Comparison of ENCODE assay signal across 7 cellular contexts in genomic region chr17:4789701-4789950, GRCh38. TPM values are rescaled to one million over a fixed set of nuclear protein-coding genes. Genes with fewer than 3 reads are reported as not detected.
A peak's percentile ranks its signal among the peaks of the same experiment; 100 is the strongest.
DNase-seq lines count a peak whose midpoint lies in the region; ATAC-seq and TF ChIP-seq lines count a peak whose summit lies in the region.

No MANE protein-coding gene starts in this region.

- peak overlapping the region; percentile 65 for H3K4me3 ChIP-seq in fibroblast of pulmonary artery (replicated peaks; ENCODE audit: low read depth, low read length)
- peak overlapping the region; percentile 79 for H3K4me3 ChIP-seq in skeletal muscle satellite cell (ENCODE audit: low read length)

- DNase-seq in RWPE1 (ENCODE audit: low spot score) (peak; percentile 25), fibroblast of pulmonary artery (ENCODE audit: low read depth) (no peak), 8988T (no peak)
- DNase-seq in stimulated activated CD4-positive, alpha-beta T cell treated with anti-CD3 and anti-CD28 coated beads, Interleukin-1b, Interleukin-23, amount 100 ng/mL, for 48 hours: no peak
- no peak for DNase-seq in stimulated activated CD8-positive, alpha-beta memory T cell treated with anti-CD3 and anti-CD28 coated beads, Interleukin-4, amount 100 ng/mL, for 48 hours

- CTCF ChIA-PET in RWPE1 (lab: Yijun Ruan, JAX): interaction anchor here (0.6 to 2.2 kb wide), 26 partner anchors 11 to 604 kb away, joined by 3 to 19 read pairs (median 4); partner anchors contain the start of genes ARRB2, CHRNE, MED11 and PLD2

- H3K9me3 ChIP-seq in skeletal muscle satellite cell (replicated peaks; ENCODE audit: low read length): no peaks in the 10 kb centered on the region

- H3K9ac ChIP-seq in skeletal muscle satellite cell (ENCODE audit: low read depth, low read length): peak overlapping the region; percentile 80

- H3K27me3 ChIP-seq in skeletal muscle satellite cell (ENCODE audit: control insufficient read depth, insufficient read depth, low read length): peaks cover 11% of the 10 kb centered on the region

- POLR2A ChIA-PET in RWPE1 (lab: Yijun Ruan, JAX; ENCODE audit: low non-redundant PET): no interaction called here

- peaks cover 27% of the 10 kb centered on the region for H3K4me1 ChIP-seq in skeletal muscle satellite cell (ENCODE audit: control insufficient read depth, insufficient read depth, low read length)

- ATAC-seq in GM21717 (IDR thresholded peaks at IDR 0.05; ENCODE audit: unreplicated experiment): peak; percentile 27

- no peaks in the 10 kb centered on the region for H3K36me3 ChIP-seq in skeletal muscle satellite cell (ENCODE audit: insufficient read depth, low read length)

- H3K27ac ChIP-seq in RWPE1: peak overlapping the region; percentile 100

- TF ChIP-seq CTCF in RWPE1 (conservative IDR thresholded peaks at IDR 0.05; ENCODE audit: low read depth): no peak
- TF ChIP-seq CTCF in fibroblast of pulmonary artery (IDR thresholded peaks at IDR 0.05; ENCODE audit: low read length, missing control alignments): no peak

- H3K4me2 ChIP-seq in skeletal muscle satellite cell (ENCODE audit: low read length): peak overlapping the region; percentile 87

RNA-seq across cellular contexts. Expression of gene GLTPD2, which starts 0.9 kb away (rescaled TPM):
- total RNA-seq in skeletal muscle satellite cell (2012; rRNA removed): not detected in 2 replicates

RNA-seq across cellular contexts. Expression of gene VMO1, which starts 3.5 kb away (rescaled TPM):
- 1.0 TPM in 1 of 2 replicates, not detected in the other for total RNA-seq in skeletal muscle satellite cell (2012; rRNA removed)

RNA-seq across cellular contexts. Expression of gene PSMB6, which starts 6.3 kb away (rescaled TPM):
- total RNA-seq in skeletal muscle satellite cell (2012; rRNA removed): 164 and 179 TPM in 2 replicates

RNA-seq across cellular contexts. Expression of gene PLD2, which starts 17.3 kb away (rescaled TPM):
- total RNA-seq in skeletal muscle satellite cell (2012; rRNA removed): 10.3 and 11.4 TPM in 2 replicates
